ENCODE assay signal across 9 cellular contexts in genomic region chr17:1398028-1398427, GRCh38. TPM values are rescaled to one million over a fixed set of nuclear protein-coding genes. Genes with fewer than 3 reads are reported as not detected.
A peak's percentile ranks its signal among the peaks of the same experiment; 100 is the strongest.
DNase-seq lines count a peak whose midpoint lies in the region; ATAC-seq and TF ChIP-seq lines count a peak whose summit lies in the region.
"Had no signal": no experiment of that assay in that cellular context is flagged by ENCODE, and none has a peak within 500 bp of the region (broad histone marks: within the 10 kb centered on the region; RNA-seq: fewer than 3 reads in every experiment).

No MANE protein-coding gene starts in this region.

- TF ChIP-seq CTCF in WERI-Rb-1 (IDR thresholded peaks at IDR 0.05; ENCODE audit: low read depth, low read length) = no peak
- no peak for TF ChIP-seq CTCF in gastroesophageal sphincter (IDR thresholded peaks at IDR 0.05)

- WGBS in gastroesophageal sphincter (ENCODE audit: low coverage in 1 of 2), 2 donors = 11% methylated on average over 2 of the region's 2 CpGs

- peaks cover 76% of the 10 kb centered on the region for H3K36me3 Mint-ChIP-seq in stimulated activated effector memory CD8-positive, alpha-beta T cell treated with anti-CD3 and anti-CD28 coated beads, Interleukin-12 subunit alpha, Interleukin-12 subunit beta, amount 100 ng/mL, for 72 hours

- H3K4me1 Mint-ChIP-seq in stimulated activated effector memory CD8-positive, alpha-beta T cell treated with anti-CD3 and anti-CD28 coated beads, Interleukin-12 subunit alpha, Interleukin-12 subunit beta, amount 100 ng/mL, for 72 hours = peaks cover 38% of the 10 kb centered on the region

- TF ChIP-seq EP300 in gastroesophageal sphincter (IDR thresholded peaks at IDR 0.05) = no peak

- no peak for TF ChIP-seq POLR2A in gastroesophageal sphincter (IDR thresholded peaks at IDR 0.05)

- DNase-seq in DMS 273 (lab: John Stamatoyannopoulos, UW; ENCODE audit: unreplicated experiment) (peak; percentile 11), DMS 273 treated with DMSO at 0.1 percent for 48 hours (lab: John Stamatoyannopoulos, UW) (no peak), WERI-Rb-1 (no peak), OCI-M2 (lab: John Stamatoyannopoulos, UW; ENCODE audit: unreplicated experiment) (no peak), NCI-H1092 treated with DMSO at 0.1 percent for 48 hours (lab: John Stamatoyannopoulos, UW) (no peak)
- DNase-seq in stimulated activated effector memory CD8-positive, alpha-beta T cell treated with anti-CD3 and anti-CD28 coated beads, Interleukin-12 subunit alpha, Interleukin-12 subunit beta, amount 100 ng/mL, for 72 hours (ENCODE audit: low spot score in 2 of 2) = no peak
- DNase-seq: anterior cingulate cortex had no signal

- no peaks in the 10 kb centered on the region for H3K27me3 ChIP-seq in WERI-Rb-1 (ENCODE audit: insufficient read depth, low read depth, severe bottlenecking)
- H3K27me3 ChIP-seq in gastroesophageal sphincter = no peaks in the 10 kb centered on the region

- peaks cover 58% of the 10 kb centered on the region for H3K36me3 ChIP-seq in WERI-Rb-1
- H3K36me3 ChIP-seq in gastroesophageal sphincter = no peaks in the 10 kb centered on the region

- peaks cover 3 to 66% (median 29%) of the 10 kb centered on the region in 3 donors for H3K4me1 ChIP-seq in gastroesophageal sphincter

- H3K27ac ChIP-seq in WERI-Rb-1 (no peak overlapping the region), gastroesophageal sphincter (peak overlapping the region in 3 of 4 donors; percentile 53 to 100 (median 97))

- H3K4me3 ChIP-seq in WERI-Rb-1 (ENCODE audit: low read depth, low read length) = peak overlapping the region; percentile 98
- peak overlapping the region; percentile 80 to 83 for H3K4me3 ChIP-seq in gastroesophageal sphincter

- H3K9me3 ChIP-seq in WERI-Rb-1 (ENCODE audit: severe bottlenecking) (no peaks in the 10 kb centered on the region), gastroesophageal sphincter (no peaks in the 10 kb centered on the region)

- H3K27ac Mint-ChIP-seq in stimulated activated effector memory CD8-positive, alpha-beta T cell treated with anti-CD3 and anti-CD28 coated beads, Interleukin-12 subunit alpha, Interleukin-12 subunit beta, amount 100 ng/mL, for 72 hours = peak overlapping the region; percentile 100

- H3K9me3 Mint-ChIP-seq in stimulated activated effector memory CD8-positive, alpha-beta T cell treated with anti-CD3 and anti-CD28 coated beads, Interleukin-12 subunit alpha, Interleukin-12 subunit beta, amount 100 ng/mL, for 72 hours = no peaks in the 10 kb centered on the region

- ATAC-seq in gastroesophageal sphincter = no peak
- ATAC-seq in stimulated activated effector memory CD8-positive, alpha-beta T cell treated with anti-CD3 and anti-CD28 coated beads, Interleukin-12 subunit alpha, Interleukin-12 subunit beta, amount 100 ng/mL, for 72 hours = no peak
- ATAC-seq in HG02970 (IDR thresholded peaks at IDR 0.05; ENCODE audit: low FRiP score, unreplicated experiment) = no peak

- H3K4me3 Mint-ChIP-seq in stimulated activated effector memory CD8-positive, alpha-beta T cell treated with anti-CD3 and anti-CD28 coated beads, Interleukin-12 subunit alpha, Interleukin-12 subunit beta, amount 100 ng/mL, for 72 hours = peak overlapping the region; percentile 99

RNA-seq across cellular contexts. Expression of gene YWHAE, which starts 2.0 kb away (rescaled TPM):
- 100 to 1,000 TPM; 359 to 456 (median 398) TPM for total RNA-seq in gastroesophageal sphincter

RNA-seq across cellular contexts. Expression of gene CRK, which starts 58.0 kb away (rescaled TPM):
- 10 to 100 TPM; 72.7 to 98.4 (median 77.2) TPM for total RNA-seq in gastroesophageal sphincter
